Comparison of ENCODE assay signal across 1 cellular context in the genomic region with DNA sequence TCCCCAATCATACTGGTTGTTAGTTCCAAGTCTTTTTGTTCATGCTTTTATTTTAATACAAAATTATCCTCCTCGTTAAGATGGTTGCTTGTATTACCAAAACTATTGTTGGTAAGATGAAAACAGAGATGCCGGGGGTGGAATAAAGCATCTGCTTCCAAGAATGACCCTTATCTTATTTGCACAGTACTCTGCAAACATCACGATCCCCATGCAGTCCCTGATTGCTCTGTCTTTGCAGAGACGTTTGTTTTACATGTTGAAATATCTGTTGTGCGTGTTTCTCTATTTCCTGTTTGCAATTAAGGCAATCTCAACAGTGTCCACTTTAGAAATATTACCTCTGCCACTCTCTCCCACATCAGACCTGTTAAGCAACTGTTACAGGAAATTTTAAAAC.
A peak's percentile ranks its signal among the peaks of the same experiment; 100 is the strongest.
TF ChIP-seq lines count a peak whose summit lies in the region.

No MANE protein-coding gene starts in this region.

TF ChIP-seq in K562, 482 proteins besides CTCF, POLR2A, EP300 and RAD21 (continued from another document and continues in another):
- TF ChIP-seq, protein P1, sequence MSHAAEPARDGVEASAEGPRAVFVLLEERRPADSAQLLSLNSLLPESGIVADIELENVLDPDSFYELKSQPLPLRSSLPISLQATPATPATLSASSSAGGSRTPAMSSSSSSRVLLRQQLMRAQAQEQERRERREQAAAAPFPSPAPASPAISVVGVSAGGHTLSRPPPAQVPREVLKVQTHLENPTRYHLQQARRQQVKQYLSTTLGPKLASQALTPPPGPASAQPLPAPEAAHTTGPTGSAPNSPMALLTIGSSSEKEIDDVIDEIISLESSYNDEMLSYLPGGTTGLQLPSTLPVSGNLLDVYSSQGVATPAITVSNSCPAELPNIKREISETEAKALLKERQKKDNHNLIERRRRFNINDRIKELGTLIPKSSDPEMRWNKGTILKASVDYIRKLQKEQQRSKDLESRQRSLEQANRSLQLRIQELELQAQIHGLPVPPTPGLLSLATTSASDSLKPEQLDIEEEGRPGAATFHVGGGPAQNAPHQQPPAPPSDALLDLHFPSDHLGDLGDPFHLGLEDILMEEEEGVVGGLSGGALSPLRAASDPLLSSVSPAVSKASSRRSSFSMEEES (CRISPR knock-in tag; IDR thresholded peaks at IDR 0.05): no peak
- TF ChIP-seq SMC3 (conservative IDR thresholded peaks at IDR 0.05; ENCODE audit: insufficient read depth, low read depth, low read length) (no peak), NEUROD1 (IDR thresholded peaks at IDR 0.05; ENCODE audit: borderline replicate concordance, low read depth, low read length, partially characterized antibody) (no peak), ZBTB1 (CRISPR knock-in tag; IDR thresholded peaks at IDR 0.05; ENCODE audit: borderline replicate concordance, low read depth) (no peak), ZNF282 (CRISPR knock-in tag; IDR thresholded peaks at IDR 0.05) (no peak), ZNF586 (CRISPR knock-in tag; conservative IDR thresholded peaks at IDR 0.05) (no peak), ZNF212 (CRISPR knock-in tag; IDR thresholded peaks at IDR 0.05) (no peak), KLF16 (IDR thresholded peaks at IDR 0.05) (0 out of 2 replicates have a peak, but pooled peaks have one; percentile 12), ZNF174 (CRISPR knock-in tag; IDR thresholded peaks at IDR 0.05) (no peak), ILF3 (IDR thresholded peaks at IDR 0.05; ENCODE audit: borderline replicate concordance) (no peak), TAF1 (IDR thresholded peaks at IDR 0.05; ENCODE audit: control insufficient read depth, extremely low read depth, insufficient read depth, low read length, severe bottlenecking) (no peak), FOXA3 (CRISPR knock-in tag; conservative IDR thresholded peaks at IDR 0.05 in 1 of 2, IDR thresholded peaks at IDR 0.05 in 1 of 2) (peak; percentile 95 to 96), MCM7 (IDR thresholded peaks at IDR 0.05) (no peak), CHD1 (IDR thresholded peaks at IDR 0.05; ENCODE audit: low read length) (no peak), BRD4 (IDR thresholded peaks at IDR 0.05) (no peak), RBM39 (optimal IDR thresholded peaks at IDR 0.05; ENCODE audit: low read depth, low read length) (no peak), ZNF41 (CRISPR knock-in tag; conservative IDR thresholded peaks at IDR 0.05) (no peak), ZSCAN29 (IDR thresholded peaks at IDR 0.05) (no peak), PTTG1 (tag; IDR thresholded peaks at IDR 0.05; ENCODE audit: low read depth) (no peak), MEIS2 (IDR thresholded peaks at IDR 0.05; ENCODE audit: partially characterized antibody) (peak; percentile 30), PHB (CRISPR knock-in tag; IDR thresholded peaks at IDR 0.05) (no peak), PHF8 (IDR thresholded peaks at IDR 0.05; ENCODE audit: borderline replicate concordance, low read length) (no peak), ZNF184 (CRISPR knock-in tag; IDR thresholded peaks at IDR 0.05) (no peak), ZNF830 (CRISPR knock-in tag; IDR thresholded peaks at IDR 0.05) (no peak), RBM22 (IDR thresholded peaks at IDR 0.05; ENCODE audit: low read depth, low read length, poor library complexity, severe bottlenecking) (no peak)
- TF ChIP-seq, protein P2, sequence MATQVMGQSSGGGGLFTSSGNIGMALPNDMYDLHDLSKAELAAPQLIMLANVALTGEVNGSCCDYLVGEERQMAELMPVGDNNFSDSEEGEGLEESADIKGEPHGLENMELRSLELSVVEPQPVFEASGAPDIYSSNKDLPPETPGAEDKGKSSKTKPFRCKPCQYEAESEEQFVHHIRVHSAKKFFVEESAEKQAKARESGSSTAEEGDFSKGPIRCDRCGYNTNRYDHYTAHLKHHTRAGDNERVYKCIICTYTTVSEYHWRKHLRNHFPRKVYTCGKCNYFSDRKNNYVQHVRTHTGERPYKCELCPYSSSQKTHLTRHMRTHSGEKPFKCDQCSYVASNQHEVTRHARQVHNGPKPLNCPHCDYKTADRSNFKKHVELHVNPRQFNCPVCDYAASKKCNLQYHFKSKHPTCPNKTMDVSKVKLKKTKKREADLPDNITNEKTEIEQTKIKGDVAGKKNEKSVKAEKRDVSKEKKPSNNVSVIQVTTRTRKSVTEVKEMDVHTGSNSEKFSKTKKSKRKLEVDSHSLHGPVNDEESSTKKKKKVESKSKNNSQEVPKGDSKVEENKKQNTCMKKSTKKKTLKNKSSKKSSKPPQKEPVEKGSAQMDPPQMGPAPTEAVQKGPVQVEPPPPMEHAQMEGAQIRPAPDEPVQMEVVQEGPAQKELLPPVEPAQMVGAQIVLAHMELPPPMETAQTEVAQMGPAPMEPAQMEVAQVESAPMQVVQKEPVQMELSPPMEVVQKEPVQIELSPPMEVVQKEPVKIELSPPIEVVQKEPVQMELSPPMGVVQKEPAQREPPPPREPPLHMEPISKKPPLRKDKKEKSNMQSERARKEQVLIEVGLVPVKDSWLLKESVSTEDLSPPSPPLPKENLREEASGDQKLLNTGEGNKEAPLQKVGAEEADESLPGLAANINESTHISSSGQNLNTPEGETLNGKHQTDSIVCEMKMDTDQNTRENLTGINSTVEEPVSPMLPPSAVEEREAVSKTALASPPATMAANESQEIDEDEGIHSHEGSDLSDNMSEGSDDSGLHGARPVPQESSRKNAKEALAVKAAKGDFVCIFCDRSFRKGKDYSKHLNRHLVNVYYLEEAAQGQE (CRISPR knock-in tag; IDR thresholded peaks at IDR 0.05; ENCODE audit: low read depth): no peak
- TF ChIP-seq, protein P3, sequence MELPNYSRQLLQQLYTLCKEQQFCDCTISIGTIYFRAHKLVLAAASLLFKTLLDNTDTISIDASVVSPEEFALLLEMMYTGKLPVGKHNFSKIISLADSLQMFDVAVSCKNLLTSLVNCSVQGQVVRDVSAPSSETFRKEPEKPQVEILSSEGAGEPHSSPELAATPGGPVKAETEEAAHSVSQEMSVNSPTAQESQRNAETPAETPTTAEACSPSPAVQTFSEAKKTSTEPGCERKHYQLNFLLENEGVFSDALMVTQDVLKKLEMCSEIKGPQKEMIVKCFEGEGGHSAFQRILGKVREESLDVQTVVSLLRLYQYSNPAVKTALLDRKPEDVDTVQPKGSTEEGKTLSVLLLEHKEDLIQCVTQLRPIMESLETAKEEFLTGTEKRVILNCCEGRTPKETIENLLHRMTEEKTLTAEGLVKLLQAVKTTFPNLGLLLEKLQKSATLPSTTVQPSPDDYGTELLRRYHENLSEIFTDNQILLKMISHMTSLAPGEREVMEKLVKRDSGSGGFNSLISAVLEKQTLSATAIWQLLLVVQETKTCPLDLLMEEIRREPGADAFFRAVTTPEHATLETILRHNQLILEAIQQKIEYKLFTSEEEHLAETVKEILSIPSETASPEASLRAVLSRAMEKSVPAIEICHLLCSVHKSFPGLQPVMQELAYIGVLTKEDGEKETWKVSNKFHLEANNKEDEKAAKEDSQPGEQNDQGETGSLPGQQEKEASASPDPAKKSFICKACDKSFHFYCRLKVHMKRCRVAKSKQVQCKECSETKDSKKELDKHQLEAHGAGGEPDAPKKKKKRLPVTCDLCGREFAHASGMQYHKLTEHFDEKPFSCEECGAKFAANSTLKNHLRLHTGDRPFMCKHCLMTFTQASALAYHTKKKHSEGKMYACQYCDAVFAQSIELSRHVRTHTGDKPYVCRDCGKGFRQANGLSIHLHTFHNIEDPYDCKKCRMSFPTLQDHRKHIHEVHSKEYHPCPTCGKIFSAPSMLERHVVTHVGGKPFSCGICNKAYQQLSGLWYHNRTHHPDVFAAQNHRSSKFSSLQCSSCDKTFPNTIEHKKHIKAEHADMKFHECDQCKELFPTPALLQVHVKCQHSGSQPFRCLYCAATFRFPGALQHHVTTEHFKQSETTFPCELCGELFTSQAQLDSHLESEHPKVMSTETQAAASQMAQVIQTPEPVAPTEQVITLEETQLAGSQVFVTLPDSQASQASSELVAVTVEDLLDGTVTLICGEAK (IDR thresholded peaks at IDR 0.05): no peak
- TF ChIP-seq, protein P3 (CRISPR knock-in tag; IDR thresholded peaks at IDR 0.05): no peak
- TF ChIP-seq, protein P4, sequence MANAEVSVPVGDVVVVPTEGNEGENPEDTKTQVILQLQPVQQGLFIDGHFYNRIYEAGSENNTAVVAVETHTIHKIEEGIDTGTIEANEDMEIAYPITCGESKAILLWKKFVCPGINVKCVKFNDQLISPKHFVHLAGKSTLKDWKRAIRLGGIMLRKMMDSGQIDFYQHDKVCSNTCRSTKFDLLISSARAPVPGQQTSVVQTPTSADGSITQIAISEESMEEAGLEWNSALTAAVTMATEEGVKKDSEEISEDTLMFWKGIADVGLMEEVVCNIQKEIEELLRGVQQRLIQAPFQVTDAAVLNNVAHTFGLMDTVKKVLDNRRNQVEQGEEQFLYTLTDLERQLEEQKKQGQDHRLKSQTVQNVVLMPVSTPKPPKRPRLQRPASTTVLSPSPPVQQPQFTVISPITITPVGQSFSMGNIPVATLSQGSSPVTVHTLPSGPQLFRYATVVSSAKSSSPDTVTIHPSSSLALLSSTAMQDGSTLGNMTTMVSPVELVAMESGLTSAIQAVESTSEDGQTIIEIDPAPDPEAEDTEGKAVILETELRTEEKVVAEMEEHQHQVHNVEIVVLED (CRISPR knock-in tag; IDR thresholded peaks at IDR 0.05): no peak
- TF ChIP-seq, protein P5, sequence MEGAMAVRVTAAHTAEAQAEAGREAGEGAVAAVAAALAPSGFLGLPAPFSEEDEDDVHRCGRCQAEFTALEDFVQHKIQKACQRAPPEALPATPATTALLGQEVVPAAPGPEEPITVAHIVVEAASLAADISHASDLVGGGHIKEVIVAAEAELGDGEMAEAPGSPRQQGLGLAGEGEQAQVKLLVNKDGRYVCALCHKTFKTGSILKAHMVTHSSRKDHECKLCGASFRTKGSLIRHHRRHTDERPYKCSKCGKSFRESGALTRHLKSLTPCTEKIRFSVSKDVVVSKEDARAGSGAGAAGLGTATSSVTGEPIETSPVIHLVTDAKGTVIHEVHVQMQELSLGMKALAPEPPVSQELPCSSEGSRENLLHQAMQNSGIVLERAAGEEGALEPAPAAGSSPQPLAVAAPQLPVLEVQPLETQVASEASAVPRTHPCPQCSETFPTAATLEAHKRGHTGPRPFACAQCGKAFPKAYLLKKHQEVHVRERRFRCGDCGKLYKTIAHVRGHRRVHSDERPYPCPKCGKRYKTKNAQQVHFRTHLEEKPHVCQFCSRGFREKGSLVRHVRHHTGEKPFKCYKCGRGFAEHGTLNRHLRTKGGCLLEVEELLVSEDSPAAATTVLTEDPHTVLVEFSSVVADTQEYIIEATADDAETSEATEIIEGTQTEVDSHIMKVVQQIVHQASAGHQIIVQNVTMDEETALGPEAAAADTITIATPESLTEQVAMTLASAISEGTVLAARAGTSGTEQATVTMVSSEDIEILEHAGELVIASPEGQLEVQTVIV (CRISPR knock-in tag; IDR thresholded peaks at IDR 0.05; ENCODE audit: borderline replicate concordance): no peak
- TF ChIP-seq, protein P6, sequence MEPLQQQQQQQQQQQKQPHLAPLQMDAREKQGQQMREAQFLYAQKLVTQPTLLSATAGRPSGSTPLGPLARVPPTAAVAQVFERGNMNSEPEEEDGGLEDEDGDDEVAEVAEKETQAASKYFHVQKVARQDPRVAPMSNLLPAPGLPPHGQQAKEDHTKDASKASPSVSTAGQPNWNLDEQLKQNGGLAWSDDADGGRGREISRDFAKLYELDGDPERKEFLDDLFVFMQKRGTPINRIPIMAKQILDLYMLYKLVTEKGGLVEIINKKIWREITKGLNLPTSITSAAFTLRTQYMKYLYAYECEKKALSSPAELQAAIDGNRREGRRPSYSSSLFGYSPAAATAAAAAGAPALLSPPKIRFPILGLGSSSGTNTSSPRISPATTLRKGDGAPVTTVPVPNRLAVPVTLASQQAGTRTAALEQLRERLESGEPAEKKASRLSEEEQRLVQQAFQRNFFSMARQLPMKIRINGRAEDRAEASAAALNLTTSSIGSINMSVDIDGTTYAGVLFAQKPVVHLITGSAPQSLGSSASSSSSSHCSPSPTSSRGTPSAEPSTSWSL (CRISPR knock-in tag; IDR thresholded peaks at IDR 0.05; ENCODE audit: borderline replicate concordance): no peak
- TF ChIP-seq, protein P7, sequence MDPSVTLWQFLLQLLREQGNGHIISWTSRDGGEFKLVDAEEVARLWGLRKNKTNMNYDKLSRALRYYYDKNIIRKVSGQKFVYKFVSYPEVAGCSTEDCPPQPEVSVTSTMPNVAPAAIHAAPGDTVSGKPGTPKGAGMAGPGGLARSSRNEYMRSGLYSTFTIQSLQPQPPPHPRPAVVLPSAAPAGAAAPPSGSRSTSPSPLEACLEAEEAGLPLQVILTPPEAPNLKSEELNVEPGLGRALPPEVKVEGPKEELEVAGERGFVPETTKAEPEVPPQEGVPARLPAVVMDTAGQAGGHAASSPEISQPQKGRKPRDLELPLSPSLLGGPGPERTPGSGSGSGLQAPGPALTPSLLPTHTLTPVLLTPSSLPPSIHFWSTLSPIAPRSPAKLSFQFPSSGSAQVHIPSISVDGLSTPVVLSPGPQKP (CRISPR knock-in tag; IDR thresholded peaks at IDR 0.05): no peak
- TF ChIP-seq, protein P8, sequence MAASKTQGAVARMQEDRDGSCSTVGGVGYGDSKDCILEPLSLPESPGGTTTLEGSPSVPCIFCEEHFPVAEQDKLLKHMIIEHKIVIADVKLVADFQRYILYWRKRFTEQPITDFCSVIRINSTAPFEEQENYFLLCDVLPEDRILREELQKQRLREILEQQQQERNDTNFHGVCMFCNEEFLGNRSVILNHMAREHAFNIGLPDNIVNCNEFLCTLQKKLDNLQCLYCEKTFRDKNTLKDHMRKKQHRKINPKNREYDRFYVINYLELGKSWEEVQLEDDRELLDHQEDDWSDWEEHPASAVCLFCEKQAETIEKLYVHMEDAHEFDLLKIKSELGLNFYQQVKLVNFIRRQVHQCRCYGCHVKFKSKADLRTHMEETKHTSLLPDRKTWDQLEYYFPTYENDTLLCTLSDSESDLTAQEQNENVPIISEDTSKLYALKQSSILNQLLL (CRISPR knock-in tag; IDR thresholded peaks at IDR 0.05; ENCODE audit: borderline replicate concordance): no peak
